8 cellular contexts compared by ENCODE assay signal in genomic region chr9:124202447-124202971, GRCh38. TPM values are rescaled to one million over a fixed set of nuclear protein-coding genes. Genes with fewer than 3 reads are reported as not detected.
DNase-seq lines count a peak whose midpoint lies in the region; ATAC-seq, FAIRE-seq and TF ChIP-seq lines count a peak whose summit lies in the region.

No MANE protein-coding gene starts in this region.

- H3K36me3 Mint-ChIP-seq in stimulated activated memory B cell treated with anti-CD40 and anti-IgM and Interleukin-4, amounts not matched to agents 10 μg/mL and 1 μg/mL and 100 μg/mL, for 72 hours: no peaks in the 10 kb centered on the region

- DNase-seq in GM12891 (ENCODE audit: insufficient read length, low spot score): no peak
- peak; percentile 94 for DNase-seq in NAMALWA (ENCODE audit: low spot score)
- peak; percentile 73 for DNase-seq in activated T-cell treated with anti-CD3 and anti-CD28 coated beads for 4 hours
- DNase-seq in HepG2 (ENCODE audit: low spot score): no peak
- no peak for DNase-seq in esophagus muscularis mucosa (ENCODE audit: extremely low spot score)
- no peak for DNase-seq in H4 (ENCODE audit: low spot score)

- 24% methylated on average over 3 of the region's 5 CpGs for WGBS in HepG2 (ENCODE audit: low lambda C conversion rate)
- 66% methylated on average over 5 of the region's 5 CpGs for WGBS in esophagus muscularis mucosa

- TF ChIP-seq RAD21 in HepG2 (CRISPR knock-in tag; IDR thresholded peaks at IDR 0.05): no peak

- no peak overlapping the region for H2AFZ ChIP-seq in HepG2 (ENCODE audit: low read length)

- H3K4me2 ChIP-seq in HepG2 (ENCODE audit: low read depth, low read length): peak overlapping the region; percentile 29; the same call in 1 of the 2 replicates

- TF ChIP-seq EP300 in HepG2 (IDR thresholded peaks at IDR 0.05; ENCODE audit: low read depth in 2 of 2, low read length in 2 of 2) (no peak), HepG2 (CRISPR knock-in tag; IDR thresholded peaks at IDR 0.05; ENCODE audit: borderline replicate concordance) (no peak), esophagus muscularis mucosa (IDR thresholded peaks at IDR 0.05) (no peak)

- peak; percentile 76 for ATAC-seq in HG02610 (IDR thresholded peaks at IDR 0.05; ENCODE audit: unreplicated experiment)
- peak; percentile 59; the same call in 2 of the 3 replicates for ATAC-seq in HepG2
- peak; percentile 94 for ATAC-seq in stimulated activated memory B cell treated with anti-CD40 and anti-IgM and Interleukin-4, amounts not matched to agents 10 μg/mL and 1 μg/mL and 100 μg/mL, for 72 hours

- in situ Hi-C loops in HepG2 (cut with HindIII; ENCODE audit: extremely low pct_ligation_motif_present, low pct_unique_long_range_greater_than_20kb): no loop called here

- H3K27me3 ChIP-seq in HepG2 (ENCODE audit: control insufficient read depth in 1 of 2, insufficient read depth in 2 of 2, low read length in 2 of 2) (peaks cover 0 to 30% of the 10 kb centered on the region in 2 experiments; a peak in 3 of 5 replicates), esophagus muscularis mucosa (no peaks in the 10 kb centered on the region)

- no peak overlapping the region for H3K9ac ChIP-seq in HepG2 (ENCODE audit: insufficient read depth, low read depth, low read length)

- no peaks in the 10 kb centered on the region for H3K27me3 Mint-ChIP-seq in stimulated activated memory B cell treated with anti-CD40 and anti-IgM and Interleukin-4, amounts not matched to agents 10 μg/mL and 1 μg/mL and 100 μg/mL, for 72 hours

- H3K9me3 ChIP-seq in HepG2 (ENCODE audit: low read length): no peaks in the 10 kb centered on the region
- H3K9me3 ChIP-seq in esophagus muscularis mucosa: peaks cover 0 to 6% (median 0%) of the 10 kb centered on the region in 4 donors

- intact Hi-C loops in HepG2 (cut with micrococcal nuclease; ENCODE audit: unreplicated experiment) (no loop called here), esophagus muscularis mucosa (cut with DNase I) (no loop called here)

- H4K20me1 ChIP-seq in HepG2 (ENCODE audit: insufficient read depth, low read length): no peaks in the 10 kb centered on the region

- H3K27ac Mint-ChIP-seq in stimulated activated memory B cell treated with anti-CD40 and anti-IgM and Interleukin-4, amounts not matched to agents 10 μg/mL and 1 μg/mL and 100 μg/mL, for 72 hours: peak overlapping the region; percentile 97

- H3K4me1 ChIP-seq in HepG2 (ENCODE audit: insufficient read depth, low read length): peaks cover 10% of the 10 kb centered on the region; the same call in 1 of the 2 replicates
- peaks cover 0 to 5% (median 0%) of the 10 kb centered on the region in 4 donors for H3K4me1 ChIP-seq in esophagus muscularis mucosa

- H3K4me3 ChIP-seq in HepG2 (replicated peaks in 1 of 3; ENCODE audit: insufficient read depth in 1 of 3, low read depth in 2 of 3, low read length in 3 of 3) (no peak overlapping the region), esophagus muscularis mucosa (no peak overlapping the region)

- peak overlapping the region; percentile 60 for H3K4me3 Mint-ChIP-seq in stimulated activated memory B cell treated with anti-CD40 and anti-IgM and Interleukin-4, amounts not matched to agents 10 μg/mL and 1 μg/mL and 100 μg/mL, for 72 hours

- TF ChIP-seq CTCF in HepG2 (CRISPR knock-in tag; IDR thresholded peaks at IDR 0.05) (no peak), esophagus muscularis mucosa (IDR thresholded peaks at IDR 0.05) (no peak)

- POLR2A ChIA-PET in HepG2 (lab: Yijun Ruan, JAX): no interaction called here

- peaks cover 94% of the 10 kb centered on the region for H3K4me1 Mint-ChIP-seq in stimulated activated memory B cell treated with anti-CD40 and anti-IgM and Interleukin-4, amounts not matched to agents 10 μg/mL and 1 μg/mL and 100 μg/mL, for 72 hours

- TF ChIP-seq POLR2A in GM12891 (IDR thresholded peaks at IDR 0.05; ENCODE audit: low read depth, low read length): peak; percentile 67; the same call in 1 of the 2 replicates
- TF ChIP-seq POLR2A in HepG2 (IDR thresholded peaks at IDR 0.05; ENCODE audit: insufficient read depth in 1 of 2, low read depth in 2 of 2, low read length in 2 of 2): no peak
- no peak for TF ChIP-seq POLR2A in esophagus muscularis mucosa (IDR thresholded peaks at IDR 0.05; ENCODE audit: low read depth)

- no peaks in the 10 kb centered on the region for H3K9me3 Mint-ChIP-seq in stimulated activated memory B cell treated with anti-CD40 and anti-IgM and Interleukin-4, amounts not matched to agents 10 μg/mL and 1 μg/mL and 100 μg/mL, for 72 hours

- no TSS peak for BruUV-seq in HepG2 (replicated peaks; lab: Mats Ljungman, UMichigan)

- H3K36me3 ChIP-seq in HepG2 (replicated peaks in 1 of 2; ENCODE audit: control insufficient read depth in 1 of 2, insufficient read depth in 2 of 2, low read length in 2 of 2) (no peaks in the 10 kb centered on the region), esophagus muscularis mucosa (no peaks in the 10 kb centered on the region)

- H3K79me2 ChIP-seq in HepG2 (ENCODE audit: insufficient read depth, low read length): no peaks in the 10 kb centered on the region

- FAIRE-seq in GM12891 (lab: Jason Lieb, UNC): peak; percentile 91
- no peak for FAIRE-seq in HepG2 (lab: Jason Lieb, UNC)

- H3K27ac ChIP-seq in HepG2 (ENCODE audit: extremely low read length, insufficient read depth, low read length) (no peak overlapping the region), esophagus muscularis mucosa (replicated peaks in 1 of 4) (no peak overlapping the region)

- CTCF ChIA-PET in HepG2 (lab: Yijun Ruan, JAX; ENCODE audit: low intra/inter-chr PET ratio, low total read pairs): no interaction called here

TF ChIP-seq in GM12891, 5 proteins besides CTCF, POLR2A, EP300 and RAD21:
- TF ChIP-seq PAX5 (IDR thresholded peaks at IDR 0.05; ENCODE audit: insufficient read depth, low read length, severe bottlenecking): peak; percentile 76
- TF ChIP-seq POU2F2 (IDR thresholded peaks at IDR 0.05; ENCODE audit: low read depth, low read length): peak; percentile 82
- TF ChIP-seq TAF1 (IDR thresholded peaks at IDR 0.05; ENCODE audit: low read depth, low read length): peak; percentile 55
- TF ChIP-seq POLR2AphosphoS5 (IDR thresholded peaks at IDR 0.05; ENCODE audit: low read depth, low read length): peak; percentile 71
- TF ChIP-seq SPI1 (IDR thresholded peaks at IDR 0.05; ENCODE audit: low read depth, low read length): peak; percentile 100

TF ChIP-seq in HepG2, 621 proteins besides CTCF, POLR2A, EP300 and RAD21 (continues in another document):
- TF ChIP-seq NFKB2 (CRISPR knock-in tag; IDR thresholded peaks at IDR 0.05; ENCODE audit: borderline replicate concordance): no peak
- no peak for TF ChIP-seq HOXA5 (CRISPR knock-in tag; IDR thresholded peaks at IDR 0.05)
- no peak for TF ChIP-seq TAF1 (CRISPR knock-in tag; IDR thresholded peaks at IDR 0.05)
- no peak for TF ChIP-seq ZNF225 (CRISPR knock-in tag; IDR thresholded peaks at IDR 0.05)
- no peak for TF ChIP-seq SMAD3 (CRISPR knock-in tag; IDR thresholded peaks at IDR 0.05)
- no peak for TF ChIP-seq ZNF530 (CRISPR knock-in tag; IDR thresholded peaks at IDR 0.05; ENCODE audit: low read depth)
- peak; percentile 69 for TF ChIP-seq FOSL2 (CRISPR knock-in tag; IDR thresholded peaks at IDR 0.05)
- no peak for TF ChIP-seq ZNF614 (CRISPR knock-in tag; IDR thresholded peaks at IDR 0.05; ENCODE audit: borderline replicate concordance)
- no peak for TF ChIP-seq ZNF44 (CRISPR knock-in tag; IDR thresholded peaks at IDR 0.05)

RNA-seq across cellular contexts. Expression of gene NEK6, which starts 55.2 kb away (rescaled TPM):
- polyA plus RNA-seq in GM12891 (2012; ENCODE audit: low read depth, missing spikeins): 117 TPM
- 30.4 and 44.7 TPM in 2 replicates for total RNA-seq in HepG2 (2016; rRNA removed; fragmentation: Illumina TruSeq; extraction: Trizol)
- total RNA-seq in HepG2 (2016; cell fraction: cytosol; rRNA removed; fragmentation: Illumina TruSeq; extraction: Trizol; ENCODE audit: low read depth): 24.6 and 26.3 TPM in 2 replicates
- 33.2 and 37.5 TPM in 2 replicates for total RNA-seq in HepG2 (2016; cell fraction: insoluble cytoplasmic fraction; rRNA removed; fragmentation: Illumina TruSeq; extraction: Trizol)
- total RNA-seq in HepG2 (2016; cell fraction: membrane; rRNA removed; fragmentation: Illumina TruSeq; extraction: Trizol): 49.4 and 52.7 TPM in 2 replicates
- total RNA-seq in HepG2 (2016; cell fraction: nucleus; rRNA removed; fragmentation: Illumina TruSeq; extraction: Trizol): 18.1 and 19.8 TPM in 2 replicates
- polyA plus RNA-seq in HepG2 (2011; rRNA removed): 119 and 127 TPM in 2 replicates
- polyA plus RNA-seq in HepG2 (2011; cell fraction: cytosol; rRNA removed): 131 and 138 TPM in 2 replicates
- 94.1 and 101 TPM in 2 replicates for polyA plus RNA-seq in HepG2 (2011; cell fraction: nucleus; rRNA removed)
- polyA plus RNA-seq in HepG2 (2012): 75.9 and 86.0 TPM in 2 replicates
- polyA plus RNA-seq in HepG2 (2016; cell fraction: cytosol; fragmentation: Illumina TruSeq; extraction: Trizol; ENCODE audit: low read depth): 55.6 and 62.7 TPM in 2 replicates
- 71.0 and 74.4 TPM in 2 replicates for polyA plus RNA-seq in HepG2 (2016; cell fraction: insoluble cytoplasmic fraction; fragmentation: Illumina TruSeq; extraction: Trizol; ENCODE audit: low read depth)
- 68.1 and 79.5 TPM in 2 replicates for polyA plus RNA-seq in HepG2 (2016; cell fraction: membrane; fragmentation: Illumina TruSeq; extraction: Trizol; ENCODE audit: low read depth)
- 41.9 and 42.8 TPM in 2 replicates for polyA plus RNA-seq in HepG2 (2016; cell fraction: nucleus; fragmentation: Illumina TruSeq; extraction: Trizol; ENCODE audit: insufficient read depth, low read depth)
- polyA minus RNA-seq in HepG2 (2011; rRNA and poly(A)+ RNA removed; ENCODE audit: low replicate concordance): 13.4 and 281 TPM in 2 replicates
- 74.6 and 87.4 TPM in 2 replicates for polyA minus RNA-seq in HepG2 (2011; cell fraction: cytosol; rRNA and poly(A)+ RNA removed)
- polyA minus RNA-seq in HepG2 (2011; cell fraction: nucleus; rRNA and poly(A)+ RNA removed): 49.3 and 50.8 TPM in 2 replicates
- 10 to 100 TPM; 14.1 to 21.9 (median 15.1) TPM for total RNA-seq in esophagus muscularis mucosa
- total RNA-seq in H4 (2014; rRNA removed; shearing (Covaris generic)): 40.2 and 43.7 TPM in 2 replicates

Comparison
In these comparisons a context has a peak if more than half of its experiments do, and no peak if none do; other contexts are left out.
1. DNase-seq: peak in NAMALWA (single experiment) and activated T-cell treated with anti-CD3 and anti-CD28 coated beads for 4 hours (single experiment); none in GM12891 (single experiment), HepG2 (single experiment), esophagus muscularis mucosa (single experiment) and H4 (single experiment).
2. Peak in every context shown above with its lines, with median percentiles within 50 percentile points of each other: ATAC-seq.